Comparison of ENCODE assay signal across 15 cellular contexts in the genomic region with DNA sequence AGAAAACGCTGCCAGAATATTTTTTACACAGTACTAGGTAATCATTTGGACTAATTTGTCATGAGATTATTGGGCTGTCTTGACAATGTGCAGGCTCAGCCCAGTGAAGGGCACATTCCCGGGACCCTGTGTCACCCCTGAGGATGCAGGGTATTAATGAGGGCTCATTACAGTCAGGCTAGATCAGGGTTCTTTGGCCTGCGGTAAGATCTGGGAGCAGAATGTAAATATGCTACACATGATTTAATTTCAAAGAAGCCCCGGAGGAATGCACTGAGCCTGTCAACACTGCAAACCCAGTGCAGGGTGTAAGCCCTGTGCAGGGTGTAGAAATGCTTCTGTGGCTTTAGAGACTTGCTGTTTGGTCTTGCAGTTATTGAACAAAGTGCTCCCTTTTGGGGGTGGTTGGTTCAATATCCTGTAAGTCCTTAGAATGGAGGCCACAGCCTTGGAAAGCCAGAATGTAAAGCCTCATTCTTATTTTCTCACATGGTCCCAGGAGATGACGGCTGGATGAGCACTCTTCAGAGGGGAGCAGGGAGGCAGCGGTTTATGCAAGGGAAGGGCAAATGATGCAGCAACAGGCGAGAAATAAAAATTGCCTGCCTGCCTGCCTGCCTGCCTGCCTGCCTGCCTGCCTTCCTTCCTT.
DNase-seq lines count a peak whose midpoint lies in the region; ATAC-seq, FAIRE-seq and TF ChIP-seq lines count a peak whose summit lies in the region.
"Had no signal": no experiment of that assay in that cellular context is flagged by ENCODE, and none has a peak within 500 bp of the region (broad histone marks: within the 10 kb centered on the region; RNA-seq: fewer than 3 reads in every experiment).

No MANE protein-coding gene starts in this region.

- H3K36me3 ChIP-seq in hepatocyte (replicated peaks; ENCODE audit: insufficient read depth, low read depth) (no peaks in the 10 kb centered on the region), transverse colon (no peaks in the 10 kb centered on the region)
- H3K36me3 ChIP-seq: colonic mucosa, heart right ventricle, spleen had no signal

- no peaks in the 10 kb centered on the region for H3K9me3 Mint-ChIP-seq in natural killer cell treated with Interleukin-12 subunit alpha and Interleukin-12 subunit beta and Interleukin-15 and Interleukin-18, amount 100 ng/mL, for 72 hours
- H3K9me3 Mint-ChIP-seq: activated CD4-positive, alpha-beta memory T cell treated with anti-CD3 and anti-CD28 coated beads, Interleukin-2, amount 10 ng/mL, durations not matched to agents 7 days and 5 days had no signal

- H3K4me3 Mint-ChIP-seq in natural killer cell treated with Interleukin-12 subunit alpha and Interleukin-12 subunit beta and Interleukin-15 and Interleukin-18, amount 100 ng/mL, for 72 hours, result no peak overlapping the region
- H3K4me3 Mint-ChIP-seq: activated CD4-positive, alpha-beta memory T cell treated with anti-CD3 and anti-CD28 coated beads, Interleukin-2, amount 10 ng/mL, durations not matched to agents 7 days and 5 days had no signal

- H3K9me3 ChIP-seq in hepatocyte (ENCODE audit: low read depth), result no peaks in the 10 kb centered on the region
- H3K9me3 ChIP-seq in transverse colon, result no peaks in the 10 kb centered on the region
- H3K9me3 ChIP-seq: colonic mucosa, heart right ventricle, mucosa of descending colon, spleen had no signal

- TF ChIP-seq CTCF in hepatocyte (IDR thresholded peaks at IDR 0.05; ENCODE audit: poor library complexity) (no peak), transverse colon (IDR thresholded peaks at IDR 0.05) (no peak)

- no peaks in the 10 kb centered on the region for H3K79me2 ChIP-seq in hepatocyte

- no peaks in the 10 kb centered on the region for H3K9me2 ChIP-seq in hepatocyte (replicated peaks; ENCODE audit: insufficient read depth)

- no peak for FAIRE-seq in RCC 7860 (lab: Jason Lieb, UNC)

- peak; percentile 5 for TF ChIP-seq EP300 in transverse colon (IDR thresholded peaks at IDR 0.05; ENCODE audit: low read depth)

- H4K20me1 ChIP-seq in hepatocyte (ENCODE audit: insufficient read depth, poor library complexity, severe bottlenecking), result no peaks in the 10 kb centered on the region

- peaks cover 15 to 19% of the 10 kb centered on the region in 2 donors for H3K27me3 Mint-ChIP-seq in natural killer cell treated with Interleukin-12 subunit alpha and Interleukin-12 subunit beta and Interleukin-15 and Interleukin-18, amount 100 ng/mL, for 72 hours

- no peaks in the 10 kb centered on the region for H3K4me1 Mint-ChIP-seq in natural killer cell treated with Interleukin-12 subunit alpha and Interleukin-12 subunit beta and Interleukin-15 and Interleukin-18, amount 100 ng/mL, for 72 hours (ENCODE audit: low read depth in 2 of 2)
- H3K4me1 Mint-ChIP-seq: activated CD4-positive, alpha-beta memory T cell treated with anti-CD3 and anti-CD28 coated beads, Interleukin-2, amount 10 ng/mL, durations not matched to agents 7 days and 5 days had no signal

- H2AFZ ChIP-seq in hepatocyte, result no peak overlapping the region

- no peak overlapping the region for H3K27ac Mint-ChIP-seq in natural killer cell treated with Interleukin-12 subunit alpha and Interleukin-12 subunit beta and Interleukin-15 and Interleukin-18, amount 100 ng/mL, for 72 hours
- H3K27ac Mint-ChIP-seq: activated CD4-positive, alpha-beta memory T cell treated with anti-CD3 and anti-CD28 coated beads, Interleukin-2, amount 10 ng/mL, durations not matched to agents 7 days and 5 days had no signal

- TF ChIP-seq POLR2A in transverse colon (IDR thresholded peaks at IDR 0.05), result no peak

- in situ Hi-C loops in transverse colon (cut with MboI; ENCODE audit: low pct_ligation_motif_present in 1 of 4, low pct_unique_long_range_greater_than_20kb in 1 of 4, low sequenced_read_pairs in 3 of 4), result no loop called here

- intact Hi-C loops in transverse colon (cut with DNase I; ENCODE audit: low total_unique reads), result no loop called here

- H3K36me3 Mint-ChIP-seq in natural killer cell treated with Interleukin-12 subunit alpha and Interleukin-12 subunit beta and Interleukin-15 and Interleukin-18, amount 100 ng/mL, for 72 hours, result no peaks in the 10 kb centered on the region

- H3K4me3 ChIP-seq in hepatocyte, result no peak overlapping the region
- no peak overlapping the region for H3K4me3 ChIP-seq in transverse colon
- H3K4me3 ChIP-seq: colonic mucosa, heart right ventricle, mucosa of descending colon, spleen had no signal

- H3K27me3 ChIP-seq in hepatocyte (no peaks in the 10 kb centered on the region), transverse colon (no peaks in the 10 kb centered on the region)
- H3K27me3 ChIP-seq: colonic mucosa, heart right ventricle, spleen had no signal

- WGBS in hepatocyte (ENCODE audit: low lambda C conversion rate, missing lambda C conversion rate), result 58% methylated on average over 7 of the region's 7 CpGs
- whole genome bisulfite sequencing in transverse colon (ENCODE audit: low coverage in 1 of 2), 2 donors, result 61 to 77% methylated on average over 4 to 7 of the region's 7 CpGs

- ATAC-seq in natural killer cell treated with Interleukin-12 subunit alpha and Interleukin-12 subunit beta and Interleukin-15 and Interleukin-18, amount 100 ng/mL, for 72 hours, result no peak
- ATAC-seq: mucosa of descending colon had no signal

- H3K4me1 ChIP-seq in hepatocyte (ENCODE audit: insufficient read depth) (peaks cover 42% of the 10 kb centered on the region), transverse colon (peaks cover 4 to 41% (median 5%) of the 10 kb centered on the region in 4 donors)
- H3K4me1 ChIP-seq: colonic mucosa had no signal

- H3K4me2 ChIP-seq in hepatocyte, result no peak overlapping the region

- peak overlapping the region; percentile 82 for H3K27ac ChIP-seq in hepatocyte
- H3K27ac ChIP-seq in transverse colon, result peak overlapping the region in 2 of 4 donors; percentile 2 to 36
- H3K27ac ChIP-seq: colonic mucosa, spleen had no signal

- peak; percentile 25 for DNase-seq in NCI-H82 (lab: John Stamatoyannopoulos, UW)
- no peak for DNase-seq in NCI-H82 treated with DMSO at 0.1 percent for 48 hours (lab: John Stamatoyannopoulos, UW; ENCODE audit: unreplicated experiment)
- peak; percentile 94 for DNase-seq in amniotic epithelial cell (ENCODE audit: low read depth)
- DNase-seq in hepatocyte (ENCODE audit: low spot score), result no peak
- no peak for DNase-seq in transverse colon
- no peak for DNase-seq in RCC 7860 (ENCODE audit: low spot score)
- no peak for DNase-seq in natural killer cell treated with Interleukin-12 subunit alpha and Interleukin-12 subunit beta and Interleukin-15 and Interleukin-18, amount 100 ng/mL, for 72 hours (ENCODE audit: low spot score)
- DNase-seq in SIG-M5 treated with dmso at 0.1 percent for 504 hours (lab: John Stamatoyannopoulos, UW; ENCODE audit: unreplicated experiment), result no peak
- DNase-seq: activated CD4-positive, alpha-beta memory T cell treated with anti-CD3 and anti-CD28 coated beads, Interleukin-2, amount 10 ng/mL, durations not matched to agents 7 days and 5 days; colonic mucosa; heart right ventricle; mucosa of descending colon; NCI-H2227 treated with DMSO at 0.1 percent for 48 hours; spleen; stimulated activated naive CD4-positive, alpha-beta T cell had no signal

Comparison
In these comparisons a context has a peak if more than half of its experiments do, and no peak if none do; other contexts are left out.
1. DNase-seq: peak in NCI-H82 (single experiment) and amniotic epithelial cell (single experiment); none in NCI-H82 treated with DMSO at 0.1 percent for 48 hours (single experiment), hepatocyte (single experiment), transverse colon (single experiment), RCC 7860 (single experiment), natural killer cell treated with Interleukin-12 subunit alpha and Interleukin-12 subunit beta and Interleukin-15 and Interleukin-18, amount 100 ng/mL, for 72 hours (single experiment) and SIG-M5 treated with dmso at 0.1 percent for 504 hours (single experiment).